Comparison of ENCODE assay signal across 10 cellular contexts in the genomic region with DNA sequence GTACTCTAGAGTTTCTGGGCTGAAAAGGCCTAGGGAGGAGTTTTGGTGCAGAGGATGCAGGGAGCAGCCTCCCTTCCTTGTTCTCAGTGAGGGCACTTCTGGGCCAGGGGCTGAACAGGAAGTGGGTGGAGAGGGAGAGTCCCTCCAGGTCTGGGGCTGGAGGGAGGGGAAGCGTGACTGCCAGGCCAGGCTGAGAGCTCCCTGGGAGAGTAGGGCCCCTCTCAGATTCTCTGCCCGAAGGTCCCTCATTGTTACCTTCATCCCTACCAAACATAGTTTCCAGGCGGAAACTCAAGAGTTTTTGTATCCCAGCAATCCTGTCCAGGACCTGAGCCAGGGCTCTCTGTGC. TPM values are rescaled to one million over a fixed set of nuclear protein-coding genes. Genes with fewer than 3 reads are reported as not detected.
DNase-seq lines count a peak whose midpoint lies in the region; ATAC-seq and TF ChIP-seq lines count a peak whose summit lies in the region.
"Had no signal": no experiment of that assay in that cellular context is flagged by ENCODE, and none has a peak within 500 bp of the region (broad histone marks: within the 10 kb centered on the region; RNA-seq: fewer than 3 reads in every experiment).

No MANE protein-coding gene starts in this region.

- H3K9me3 Mint-ChIP-seq in activated naive CD4-positive, alpha-beta T cell treated with anti-CD3 and anti-CD28 coated beads for 36 hours: no peaks in the 10 kb centered on the region
- no peaks in the 10 kb centered on the region for H3K9me3 Mint-ChIP-seq in chondrocyte (ENCODE audit: low read depth)

- H3K4me3 Mint-ChIP-seq in activated naive CD4-positive, alpha-beta T cell treated with anti-CD3 and anti-CD28 coated beads for 36 hours: no peak overlapping the region
- H3K4me3 Mint-ChIP-seq in chondrocyte (ENCODE audit: unreplicated experiment): peak overlapping the region; percentile 33

- no peaks in the 10 kb centered on the region for H3K36me3 Mint-ChIP-seq in activated naive CD4-positive, alpha-beta T cell treated with anti-CD3 and anti-CD28 coated beads for 36 hours (ENCODE audit: low read depth)
- no peaks in the 10 kb centered on the region for H3K36me3 Mint-ChIP-seq in chondrocyte (ENCODE audit: low read depth)

- no peak overlapping the region for H3K4me3 ChIP-seq in stomach smooth muscle (ENCODE audit: low read length in 2 of 2)
- no peak overlapping the region for H3K4me3 ChIP-seq in lower leg skin (ENCODE audit: low read depth, poor library complexity, severe bottlenecking)

- H3K9me3 ChIP-seq in stomach smooth muscle (ENCODE audit: control insufficient read depth in 2 of 2, low read length in 2 of 2): no peaks in the 10 kb centered on the region

- H3K27me3 ChIP-seq in stomach smooth muscle (ENCODE audit: control insufficient read depth in 1 of 2, insufficient read depth in 2 of 2, low read length in 2 of 2): no peaks in the 10 kb centered on the region

- H3K27ac Mint-ChIP-seq in activated naive CD4-positive, alpha-beta T cell treated with anti-CD3 and anti-CD28 coated beads for 36 hours: no peak overlapping the region
- peak overlapping the region; percentile 97 for H3K27ac Mint-ChIP-seq in chondrocyte (ENCODE audit: unreplicated experiment)

- H3K4me1 ChIP-seq in stomach smooth muscle (ENCODE audit: control insufficient read depth, insufficient read depth, low read length): peaks cover 31% of the 10 kb centered on the region

- 81 to 84% methylated on average over 2 to 3 of the region's 3 CpGs for WGBS in lower leg skin, 2 donors

- peaks cover 3 to 8% of the 10 kb centered on the region in 2 donors for H3K36me3 ChIP-seq in stomach smooth muscle (ENCODE audit: control insufficient read depth in 2 of 2, insufficient read depth in 2 of 2, low read length in 2 of 2)

- no peaks in the 10 kb centered on the region for H3K27me3 Mint-ChIP-seq in activated naive CD4-positive, alpha-beta T cell treated with anti-CD3 and anti-CD28 coated beads for 36 hours (ENCODE audit: low read depth)
- H3K27me3 Mint-ChIP-seq in chondrocyte (ENCODE audit: low read depth): no peaks in the 10 kb centered on the region

- CTCF ChIA-PET in activated naive CD4-positive, alpha-beta T cell treated with anti-CD3 and anti-CD28 coated beads for 36 hours (lab: Charles Lee): no interaction called here

- TF ChIP-seq POLR2A in lower leg skin (IDR thresholded peaks at IDR 0.05): no peak

- ATAC-seq in HG03139 (IDR thresholded peaks at IDR 0.05; ENCODE audit: unreplicated experiment): peak; percentile 48
- ATAC-seq: HCT116 had no signal

- H3K27ac ChIP-seq in stomach smooth muscle (ENCODE audit: low read length): peak overlapping the region; percentile 2

- TF ChIP-seq CTCF in chondrocyte (IDR thresholded peaks at IDR 0.05): no peak
- TF ChIP-seq CTCF in lower leg skin (IDR thresholded peaks at IDR 0.05): no peak

- peaks cover 13% of the 10 kb centered on the region for H3K4me1 Mint-ChIP-seq in activated naive CD4-positive, alpha-beta T cell treated with anti-CD3 and anti-CD28 coated beads for 36 hours (ENCODE audit: low read depth)
- peaks cover 42% of the 10 kb centered on the region for H3K4me1 Mint-ChIP-seq in chondrocyte (ENCODE audit: low read depth)

- DNase-seq in activated naive CD4-positive, alpha-beta T cell treated with anti-CD3 and anti-CD28 coated beads for 36 hours: peak; percentile 45
- DNase-seq in activated naive CD4-positive, alpha-beta T cell treated with Interleukin-2 at 50 U/mL for 16 hours: no peak
- no peak for DNase-seq in chondrocyte (ENCODE audit: low spot score)
- DNase-seq in T1000 (lab: John Stamatoyannopoulos, UW): no peak
- no peak for DNase-seq in effector CD8-positive, alpha-beta T cell (lab: John Stamatoyannopoulos, UW)
- DNase-seq in lower leg skin (ENCODE audit: low spot score in 2 of 2): no peak
- DNase-seq: NCI-H2171 treated with DMSO at 0.1 percent for 48 hours had no signal

- intact Hi-C loops in activated naive CD4-positive, alpha-beta T cell treated with anti-CD3 and anti-CD28 coated beads for 36 hours (cut with micrococcal nuclease): no loop called here
- intact Hi-C loops in lower leg skin (cut with DNase I; ENCODE audit: low total_unique reads): no loop called here

- H3K9ac ChIP-seq in stomach smooth muscle (ENCODE audit: low read length in 2 of 2): no peak overlapping the region

RNA-seq across cellular contexts. Expression of a gene that starts 36.8 kb away (rescaled TPM):
- 1 to 10 TPM; 2.4 TPM for total RNA-seq in activated naive CD4-positive, alpha-beta T cell treated with anti-CD3 and anti-CD28 coated beads for 36 hours
- 12.4 to 30.5 TPM (median 30.1 TPM) in 3 replicates for total RNA-seq in chondrocyte
- total RNA-seq in lower leg skin: 100 to 1,000 TPM; 135 to 172 (median 150) TPM

RNA-seq across cellular contexts. Expression of a gene that starts 41.8 kb away (rescaled TPM):
- total RNA-seq in activated naive CD4-positive, alpha-beta T cell treated with anti-CD3 and anti-CD28 coated beads for 36 hours: under 1 TPM; 0.49 to 0.50 TPM
- total RNA-seq in chondrocyte (0.60 to 3.4 TPM (median 3.0 TPM) in 3 replicates), lower leg skin (1 to 10 TPM; 1.3 to 2.7 (median 2.0) TPM)
